In genomic region chr14:37443461-37443860, GRCh38 we compare ENCODE assay signal across 15 cellular contexts.
"Had no signal": no experiment of that assay in that cellular context is flagged by ENCODE, and none has a peak within 500 bp of the region (broad histone marks: within the 10 kb centered on the region; RNA-seq: fewer than 3 reads in every experiment).

No MANE protein-coding gene starts in this region.

- DNase-seq: activated CD4-positive, alpha-beta T cell treated with anti-CD3 and anti-CD28 coated beads, Interleukin-2, amount 50 U/mL, for 4 hours; activated gamma-delta T cell; body of pancreas; caudate nucleus; dorsolateral prefrontal cortex; foreskin melanocyte; hypothalamus; lower lobe of right lung; naive thymus-derived CD8-positive, alpha-beta T cell; stimulated activated CD4-positive, alpha-beta T cell treated with anti-CD3 and anti-CD28 coated beads, Interleukin-2, amount 100 ng/mL, for 24 hours; stimulated activated naive CD8-positive, alpha-beta T cell treated with anti-CD3 and anti-CD28 coated beads, Interleukin-15, amount 100 ng/mL, for 72 hours; trophoblast cell had no signal

- H3K4me3 ChIP-seq: body of pancreas, dorsolateral prefrontal cortex, lower lobe of right lung, prostate gland, right atrium auricular region, vagina had no signal

- ATAC-seq: body of pancreas; lower lobe of right lung; naive thymus-derived CD8-positive, alpha-beta T cell; stimulated activated naive CD8-positive, alpha-beta T cell treated with anti-CD3 and anti-CD28 coated beads, Interleukin-15, amount 100 ng/mL, for 72 hours had no signal
